Comparison of ENCODE assay signal across 8 cellular contexts in genomic region chr1:23169219-23169575, GRCh38. TPM values are rescaled to one million over a fixed set of nuclear protein-coding genes. Genes with fewer than 3 reads are reported as not detected.
A peak's percentile ranks its signal among the peaks of the same experiment; 100 is the strongest.
DNase-seq lines count a peak whose midpoint lies in the region; ATAC-seq and TF ChIP-seq lines count a peak whose summit lies in the region.

No MANE protein-coding gene starts in this region.

- H3K4me3 ChIP-seq in GM12865 (ENCODE audit: low read depth, low read length) (peak overlapping the region; percentile 98; the same call in 1 of the 2 replicates), skeletal muscle satellite cell (ENCODE audit: low read length) (peak overlapping the region; percentile 92)

- no peaks in the 10 kb centered on the region for H3K36me3 ChIP-seq in skeletal muscle satellite cell (ENCODE audit: insufficient read depth, low read length)

- ATAC-seq in activated CD8-positive, alpha-beta T cell treated with anti-CD3 and anti-CD28 coated beads for 36 hours, result no peak
- no peak for ATAC-seq in HG03039 (IDR thresholded peaks at IDR 0.05; ENCODE audit: unreplicated experiment)

- peak overlapping the region; percentile 78 for H3K4me2 ChIP-seq in skeletal muscle satellite cell (ENCODE audit: low read length)

- H3K4me1 ChIP-seq in skeletal muscle satellite cell (ENCODE audit: control insufficient read depth, insufficient read depth, low read length), result peaks cover 22% of the 10 kb centered on the region

- no peaks in the 10 kb centered on the region for H3K36me3 Mint-ChIP-seq in activated CD8-positive, alpha-beta T cell treated with anti-CD3 and anti-CD28 coated beads for 36 hours (ENCODE audit: low read depth)
- no peaks in the 10 kb centered on the region for H3K36me3 Mint-ChIP-seq in glutamatergic neuron (ENCODE audit: unreplicated experiment)

- POLR2A ChIA-PET in activated CD8-positive, alpha-beta T cell treated with anti-CD3 and anti-CD28 coated beads for 36 hours (lab: Charles Lee), result interaction anchor here (0.7 to 2.9 kb wide), 9 partner anchors 47 to 457 kb away, joined by 3 to 11 read pairs (median 3); partner anchors contain the start of gene KDM1A

- H3K4me1 Mint-ChIP-seq in activated CD8-positive, alpha-beta T cell treated with anti-CD3 and anti-CD28 coated beads for 36 hours (ENCODE audit: low read depth), result peaks cover 36% of the 10 kb centered on the region
- H3K4me1 Mint-ChIP-seq in glutamatergic neuron (ENCODE audit: low read depth, unreplicated experiment), result peaks cover 16% of the 10 kb centered on the region

- no peaks in the 10 kb centered on the region for H3K9me3 Mint-ChIP-seq in activated CD8-positive, alpha-beta T cell treated with anti-CD3 and anti-CD28 coated beads for 36 hours
- H3K9me3 Mint-ChIP-seq in glutamatergic neuron (ENCODE audit: unreplicated experiment), result peaks cover 15% of the 10 kb centered on the region

- no peak overlapping the region for H3K27ac Mint-ChIP-seq in activated CD8-positive, alpha-beta T cell treated with anti-CD3 and anti-CD28 coated beads for 36 hours
- peak overlapping the region; percentile 96 for H3K27ac Mint-ChIP-seq in glutamatergic neuron (ENCODE audit: unreplicated experiment)

- no peak for TF ChIP-seq CTCF in GM12865 (IDR thresholded peaks at IDR 0.05; ENCODE audit: insufficient read depth, low read depth, low read length, missing control alignments)
- no peak for TF ChIP-seq CTCF in activated CD8-positive, alpha-beta T cell treated with anti-CD3 and anti-CD28 coated beads for 36 hours (IDR thresholded peaks at IDR 0.05)
- TF ChIP-seq CTCF in glutamatergic neuron (IDR thresholded peaks at IDR 0.05; ENCODE audit: partially characterized antibody, unreplicated experiment), result no peak

- H3K9me3 ChIP-seq in skeletal muscle satellite cell (replicated peaks; ENCODE audit: low read length), result no peaks in the 10 kb centered on the region

- H3K9ac ChIP-seq in skeletal muscle satellite cell (ENCODE audit: low read depth, low read length), result peak overlapping the region; percentile 91

- no peaks in the 10 kb centered on the region for H3K27me3 Mint-ChIP-seq in activated CD8-positive, alpha-beta T cell treated with anti-CD3 and anti-CD28 coated beads for 36 hours
- peaks cover 3% of the 10 kb centered on the region for H3K27me3 Mint-ChIP-seq in glutamatergic neuron (ENCODE audit: unreplicated experiment)

- H3K27me3 ChIP-seq in skeletal muscle satellite cell (ENCODE audit: control insufficient read depth, insufficient read depth, low read length), result no peaks in the 10 kb centered on the region

- CTCF ChIA-PET in activated CD8-positive, alpha-beta T cell treated with anti-CD3 and anti-CD28 coated beads for 36 hours (lab: Charles Lee), result interaction anchor here (0.8 to 8.8 kb wide), 5 partner anchors 14 to 72 kb away, joined by 3 to 93 read pairs (median 3); no protein-coding TSS in a partner anchor

- H3K4me3 Mint-ChIP-seq in activated CD8-positive, alpha-beta T cell treated with anti-CD3 and anti-CD28 coated beads for 36 hours, result peak overlapping the region; percentile 97
- H3K4me3 Mint-ChIP-seq in glutamatergic neuron (ENCODE audit: unreplicated experiment), result peak overlapping the region; percentile 96

- DNase-seq in GM12865 (ENCODE audit: low read depth), result no peak
- DNase-seq in activated CD8-positive, alpha-beta T cell treated with anti-CD3 and anti-CD28 coated beads for 36 hours, result no peak
- no peak for DNase-seq in glutamatergic neuron
- DNase-seq in SIG-M5 treated with dmso at 0.1 percent for 504 hours (lab: John Stamatoyannopoulos, UW; ENCODE audit: unreplicated experiment), result no peak
- no peak for DNase-seq in KG1 (lab: John Stamatoyannopoulos, UW)
- no peak for DNase-seq in stimulated activated naive CD4-positive, alpha-beta T cell treated with Interleukin-2 at 50 U/mL for 16 hours (lab: John Stamatoyannopoulos, UW)

- intact Hi-C loops in activated CD8-positive, alpha-beta T cell treated with anti-CD3 and anti-CD28 coated beads for 36 hours (cut with micrococcal nuclease), result no loop called here

RNA-seq across cellular contexts. Expression of gene LUZP1, which starts 0.5 kb away (rescaled TPM):
- 10 to 100 TPM; 14.9 to 16.0 TPM for total RNA-seq in activated CD8-positive, alpha-beta T cell treated with anti-CD3 and anti-CD28 coated beads for 36 hours
- 32.0 TPM for total RNA-seq in glutamatergic neuron (ENCODE audit: unreplicated experiment)
- 17.5 and 22.1 TPM in 2 replicates for total RNA-seq in skeletal muscle satellite cell (2012; rRNA removed)

RNA-seq across cellular contexts. Expression of gene HTR1D, which starts 48.1 kb away (rescaled TPM):
- total RNA-seq in activated CD8-positive, alpha-beta T cell treated with anti-CD3 and anti-CD28 coated beads for 36 hours, result not detected
- 0.20 TPM for total RNA-seq in glutamatergic neuron (ENCODE audit: unreplicated experiment)
- total RNA-seq in skeletal muscle satellite cell (2012; rRNA removed), result not detected in 2 replicates
